In the genomic region with DNA sequence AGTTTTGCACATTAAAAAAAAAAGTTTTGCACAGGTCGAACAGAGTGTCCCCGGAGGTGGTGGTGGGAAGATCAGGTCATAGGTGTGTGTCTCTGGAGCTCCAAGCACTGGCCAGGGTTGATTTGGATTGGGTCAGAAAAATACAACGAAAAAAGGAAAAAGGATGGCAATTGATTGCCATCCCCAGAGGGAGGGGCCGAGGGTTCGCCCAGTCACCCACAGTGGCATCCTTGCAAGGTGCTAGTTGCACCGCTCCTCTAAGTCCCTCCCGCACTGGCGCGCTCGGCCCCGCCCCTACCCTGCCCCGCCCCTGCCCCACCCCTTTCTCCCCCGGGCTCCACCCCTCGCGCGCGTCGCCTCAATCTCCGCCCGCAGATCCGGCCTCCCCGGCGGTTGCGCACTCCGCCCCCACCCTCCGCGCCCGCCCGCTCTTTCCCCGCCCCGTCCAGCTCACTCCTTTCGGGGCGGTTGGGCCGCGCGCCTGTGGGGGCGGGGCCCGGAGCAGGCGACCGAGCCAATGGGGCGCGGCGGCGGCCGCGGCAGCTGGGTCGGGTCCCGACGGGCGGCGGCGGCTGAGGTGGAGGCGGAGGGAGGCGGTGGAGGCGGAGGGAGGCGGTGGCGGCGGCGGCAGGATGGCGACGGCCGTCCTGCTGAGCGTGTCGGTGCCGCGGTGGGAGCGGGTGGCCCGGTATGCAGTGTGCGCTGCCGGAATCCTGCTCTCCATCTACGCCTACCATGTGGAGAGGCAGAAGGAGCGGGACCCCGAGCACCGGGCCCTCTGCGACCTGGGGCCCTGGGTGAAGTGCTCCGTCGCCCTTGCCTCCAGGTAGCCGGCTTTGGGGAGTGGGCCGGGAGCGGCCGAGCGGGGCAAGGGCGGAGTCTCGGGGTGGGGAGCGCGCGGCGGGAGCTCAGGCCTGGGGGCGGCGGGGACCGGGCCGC, we compare ENCODE assay signal across 8 cellular contexts.
DNase-seq lines count a peak whose midpoint lies in the region; ATAC-seq and TF ChIP-seq lines count a peak whose summit lies in the region.

No MANE protein-coding gene starts in this region.

- TF ChIP-seq CTCF in AG09309 (IDR thresholded peaks at IDR 0.05; ENCODE audit: control insufficient read depth, insufficient read depth, low read depth, low read length, missing control alignments) = no peak
- no peak for TF ChIP-seq CTCF in WI38 (IDR thresholded peaks at IDR 0.05; ENCODE audit: low read depth, low read length)
- no peak for TF ChIP-seq CTCF in cardiac fibroblast (IDR thresholded peaks at IDR 0.05; ENCODE audit: low read depth, low read length)

- peak; percentile 57 for DNase-seq in AG09309 (ENCODE audit: low read depth)
- DNase-seq in NCI-H2196 treated with DMSO at 0.1 percent for 48 hours (lab: John Stamatoyannopoulos, UW; ENCODE audit: unreplicated experiment) = peak; percentile 83
- DNase-seq in cardiac fibroblast (ENCODE audit: low read depth in 2 of 2) = peak; percentile 92 to 97
- DNase-seq in iris pigment epithelial cell (ENCODE audit: low read depth) = peak; percentile 94
- DNase-seq in stimulated activated CD4-positive, alpha-beta T cell treated with anti-CD3 and anti-CD28 coated beads, Interleukin-12 subunit alpha, Interleukin-12 subunit beta, amount 100 ng/mL, for 48 hours (ENCODE audit: low read depth in 2 of 3, low spot score in 1 of 3) = peak; percentile 85 to 86 (median 86)

- H3K4me3 ChIP-seq in AG09309 (ENCODE audit: control insufficient read depth, low read depth, low read length) (peak overlapping the region; percentile 78), WI38 (ENCODE audit: low read depth, low read length) (peak overlapping the region; percentile 75), cardiac fibroblast (replicated peaks in 1 of 2; ENCODE audit: low read depth in 2 of 2, low read length in 2 of 2) (peak overlapping the region; percentile 72 to 78)

- ATAC-seq in GM18909 (IDR thresholded peaks at IDR 0.05; ENCODE audit: poor library complexity, unreplicated experiment) = peak; percentile 85
- ATAC-seq in HG03139 (IDR thresholded peaks at IDR 0.05; ENCODE audit: unreplicated experiment) = peak; percentile 74

Comparison
In these comparisons a context has a peak if more than half of its experiments do, and no peak if none do; other contexts are left out.
1. Peak in every context shown above with its lines: DNase-seq, ATAC-seq and H3K4me3 ChIP-seq.